17 cellular contexts compared by ENCODE assay signal in genomic region chr6:155381856-155382690, GRCh38.
DNase-seq lines count a peak whose midpoint lies in the region; TF ChIP-seq lines count a peak whose summit lies in the region.
"Had no signal": no experiment of that assay in that cellular context is flagged by ENCODE, and none has a peak within 500 bp of the region (broad histone marks: within the 10 kb centered on the region; RNA-seq: fewer than 3 reads in every experiment).

No MANE protein-coding gene starts in this region.

- H3K27ac Mint-ChIP-seq in HFFc6 = peak overlapping the region; percentile 71
- H3K27ac Mint-ChIP-seq: activated B cell treated with CpG ODN at 0.5 μM for 24 hours; activated naive CD4-positive, alpha-beta T cell treated with anti-CD3 and anti-CD28 coated beads for 36 hours; T-cell had no signal

- no peaks in the 10 kb centered on the region for H3K27me3 ChIP-seq in DOHH2 (ENCODE audit: control insufficient read depth, low read length)
- H3K27me3 ChIP-seq: heart left ventricle had no signal

- peak overlapping the region; percentile 24 for H3K27ac ChIP-seq in DOHH2 (ENCODE audit: low read depth, low read length)
- H3K27ac ChIP-seq: heart left ventricle had no signal

- no peak overlapping the region for H3K4me3 ChIP-seq in DOHH2 (ENCODE audit: low read length)
- H3K4me3 ChIP-seq: heart left ventricle had no signal

- H3K36me3 Mint-ChIP-seq in HFFc6 (ENCODE audit: low read depth) = peaks cover 6% of the 10 kb centered on the region; the same call in 1 of the 2 replicates
- H3K36me3 Mint-ChIP-seq: T-cell had no signal

- no peaks in the 10 kb centered on the region for H3K79me2 ChIP-seq in DOHH2 (ENCODE audit: control insufficient read depth, low read length)

- no peak overlapping the region for H3K4me2 ChIP-seq in DOHH2 (ENCODE audit: low read length)

- peak overlapping the region; percentile 46 for H3K4me3 Mint-ChIP-seq in HFFc6
- H3K4me3 Mint-ChIP-seq: activated B cell treated with CpG ODN at 0.5 μM for 24 hours; activated naive CD4-positive, alpha-beta T cell treated with anti-CD3 and anti-CD28 coated beads for 36 hours; T-cell had no signal

- peaks cover 5% of the 10 kb centered on the region; the same call in 1 of the 2 replicates for H3F3A ChIP-seq in DOHH2 (ENCODE audit: control insufficient read depth, insufficient read depth)

- no peaks in the 10 kb centered on the region for H3K9me2 ChIP-seq in DOHH2 (replicated peaks; ENCODE audit: control insufficient read depth, low read length)

- H3K9me3 Mint-ChIP-seq in HFFc6 = no peaks in the 10 kb centered on the region; the same call in 1 of the 2 replicates
- H3K9me3 Mint-ChIP-seq: activated B cell treated with CpG ODN at 0.5 μM for 24 hours, T-cell had no signal

- H4K20me1 ChIP-seq in DOHH2 (ENCODE audit: control insufficient read depth, insufficient read depth, low read depth, low read length) = no peaks in the 10 kb centered on the region

- peaks cover 16% of the 10 kb centered on the region; the same call in 1 of the 2 replicates for H3K9me3 ChIP-seq in DOHH2 (ENCODE audit: control insufficient read depth, insufficient read depth, low read length)

- H3K4me1 Mint-ChIP-seq in HFFc6 (ENCODE audit: low read depth) = peaks cover 58% of the 10 kb centered on the region
- H3K4me1 Mint-ChIP-seq: T-cell had no signal

- H3K27me3 Mint-ChIP-seq in HFFc6 (ENCODE audit: insufficient read depth) = no peaks in the 10 kb centered on the region; the same call in 1 of the 2 replicates
- H3K27me3 Mint-ChIP-seq: activated B cell treated with CpG ODN at 0.5 μM for 24 hours, T-cell had no signal

- H3K36me3 ChIP-seq in DOHH2 (ENCODE audit: control insufficient read depth, low read length) = peaks cover 3% of the 10 kb centered on the region; the same call in 1 of the 2 replicates
- H3K36me3 ChIP-seq: heart left ventricle had no signal

- DNase-seq in HFFc6 (peak; percentile 48), brain pericyte (ENCODE audit: low read depth, low spot score) (peak; percentile 11), kidney tubule cell (ENCODE audit: low spot score) (peak; percentile 28), NCI-H526 (lab: John Stamatoyannopoulos, UW) (no peak), NCI-H2196 treated with DMSO at 0.1 percent for 48 hours (lab: John Stamatoyannopoulos, UW; ENCODE audit: unreplicated experiment) (no peak), retina (no peak), NCI-H524 treated with DMSO at 0.1 percent for 48 hours (lab: John Stamatoyannopoulos, UW) (no peak)
- DNase-seq: activated B cell treated with CpG ODN at 0.5 μM for 24 hours; activated naive CD4-positive, alpha-beta T cell treated with anti-CD3 and anti-CD28 coated beads for 36 hours; DMS53; heart left ventricle; islet precursor cell; MM.1S; NCI-H2081 treated with DMSO at 0.1 percent for 48 hours; stimulated activated CD4-positive, alpha-beta T cell treated with anti-CD3 and anti-CD28 coated beads, Interleukin-4, amount 100 ng/mL, for 4 hours; T-cell had no signal

- peaks cover 46% of the 10 kb centered on the region for H3K4me1 ChIP-seq in DOHH2 (ENCODE audit: control insufficient read depth, low read length)
- H3K4me1 ChIP-seq: heart left ventricle had no signal

- TF ChIP-seq CTCF in DOHH2 (IDR thresholded peaks at IDR 0.05; ENCODE audit: low read depth, low read length, poor library complexity, severe bottlenecking) (no peak), HFFc6 (IDR thresholded peaks at IDR 0.05) (no peak)

Comparison
In these comparisons a context has a peak if more than half of its experiments do, and no peak if none do; other contexts are left out.
1. DNase-seq: peak in HFFc6 (single experiment), brain pericyte (single experiment) and kidney tubule cell (single experiment); none in NCI-H526 (0 of 2), NCI-H2196 treated with DMSO at 0.1 percent for 48 hours (single experiment), retina (single experiment) and NCI-H524 treated with DMSO at 0.1 percent for 48 hours (single experiment).